8 cellular contexts compared by ENCODE assay signal in genomic region chr20:63183422-63184146, GRCh38. TPM values are rescaled to one million over a fixed set of nuclear protein-coding genes. Genes with fewer than 3 reads are reported as not detected.
A peak's percentile ranks its signal among the peaks of the same experiment; 100 is the strongest.
DNase-seq lines count a peak whose midpoint lies in the region; ATAC-seq and TF ChIP-seq lines count a peak whose summit lies in the region.

No MANE protein-coding gene starts in this region.

- peak; percentile 87 for TF ChIP-seq CTCF in fibroblast of the aortic adventitia (IDR thresholded peaks at IDR 0.05; ENCODE audit: insufficient read depth, low read length)
- TF ChIP-seq CTCF in retinal pigment epithelial cell (conservative IDR thresholded peaks at IDR 0.05; ENCODE audit: low read depth, low read length), result peak; percentile 98

- ATAC-seq in HG02763 (IDR thresholded peaks at IDR 0.05; ENCODE audit: unreplicated experiment), result no peak

- H3K4me3 ChIP-seq in fibroblast of the aortic adventitia (ENCODE audit: low read depth, low read length) (no peak overlapping the region), retinal pigment epithelial cell (ENCODE audit: low read length) (no peak overlapping the region)

- DNase-seq in SHP77 (lab: John Stamatoyannopoulos, UW) (peak; percentile 62 to 64), SHP77 treated with DMSO at 0.1 percent for 48 hours (lab: John Stamatoyannopoulos, UW) (no peak), NCI-H2227 treated with DMSO at 0.1 percent for 48 hours (lab: John Stamatoyannopoulos, UW) (peak; percentile 42), activated T-cell treated with anti-CD3 and anti-CD28 coated beads for 48 hours (ENCODE audit: low read depth) (peak; percentile 45), fibroblast of the aortic adventitia (ENCODE audit: low read depth) (peak; percentile 6), retinal pigment epithelial cell (ENCODE audit: low read depth) (no peak), cerebellum (ENCODE audit: low spot score) (no peak)

RNA-seq across cellular contexts. Expression of gene YTHDF1, which starts 32.3 kb away (rescaled TPM):
- total RNA-seq in fibroblast of the aortic adventitia (ENCODE audit: low replicate concordance) (24.8 and 28.6 TPM in 2 replicates), cerebellum (18.8 TPM)

RNA-seq across cellular contexts. Expression of gene BIRC7, which starts 52.1 kb away (rescaled TPM):
- total RNA-seq in fibroblast of the aortic adventitia (ENCODE audit: low replicate concordance) (0.09 and 0.25 TPM in 2 replicates), cerebellum (not detected)

Comparison
In these comparisons a context has a peak if more than half of its experiments do, and no peak if none do; other contexts are left out.
1. DNase-seq: peak in SHP77 (2 of 2), NCI-H2227 treated with DMSO at 0.1 percent for 48 hours (single experiment), activated T-cell treated with anti-CD3 and anti-CD28 coated beads for 48 hours (single experiment) and fibroblast of the aortic adventitia (single experiment); none in SHP77 treated with DMSO at 0.1 percent for 48 hours (single experiment), retinal pigment epithelial cell (single experiment) and cerebellum (single experiment).